In genomic region chr17:4539025-4539424, GRCh38 we compare ENCODE assay signal across 24 cellular contexts. TPM values are rescaled to one million over a fixed set of nuclear protein-coding genes. Genes with fewer than 3 reads are reported as not detected.
"Had no signal": no experiment of that assay in that cellular context is flagged by ENCODE, and none has a peak within 500 bp of the region (broad histone marks: within the 10 kb centered on the region; RNA-seq: fewer than 3 reads in every experiment).

No MANE protein-coding gene starts in this region.

- H3K27ac ChIP-seq: epithelial cell of prostate, foreskin keratinocyte, right atrium auricular region, vagina, WERI-Rb-1 had no signal

- H3K4me1 ChIP-seq: foreskin keratinocyte had no signal

- H3K27me3 ChIP-seq: adrenal gland, right atrium auricular region, vagina had no signal

- ATAC-seq: activated naive CD4-positive, alpha-beta T cell treated with anti-CD3 and anti-CD28 coated beads, Interleukin-2, amount 50 U/mL, for 72 hours; foreskin keratinocyte; left lobe of liver; stimulated activated naive CD8-positive, alpha-beta T cell treated with anti-CD3 and anti-CD28 coated beads, Interleukin-15, Interleukin-2, amounts not matched to agents 100 U/mL and 50 U/mL, for 24 hours had no signal

- H3K9me3 ChIP-seq: adrenal gland, right atrium auricular region, transverse colon, vagina had no signal

- DNase-seq: activated CD4-positive, alpha-beta T cell treated with anti-CD3 and anti-CD28 coated beads, Interleukin-2, amount 50 U/mL, for 4 hours; activated gamma-delta T cell treated with Interleukin-2 at 50 U/mL for 16 hours; activated T-cell treated with anti-CD3 and anti-CD28 coated beads for 4 hours; adrenal gland; endodermal cell; foreskin keratinocyte; hypothalamus; stimulated activated CD4-positive, alpha-beta T cell treated with anti-CD3 and anti-CD28 coated beads, Interleukin-2, amount 100 ng/mL, for 24 hours; stimulated activated naive CD8-positive, alpha-beta T cell treated with anti-CD3 and anti-CD28 coated beads, Interleukin-15, Interleukin-2, amounts not matched to agents 100 U/mL and 50 U/mL, for 24 hours; T-helper 2 cell; transverse colon; WERI-Rb-1 had no signal

- H3K4me3 ChIP-seq: adrenal gland, right atrium auricular region, transverse colon, vagina had no signal

RNA-seq across cellular contexts. Expression of gene GGT6, which starts 21.4 kb away (rescaled TPM):
- total RNA-seq: activated naive CD4-positive, alpha-beta T cell treated with anti-CD3 and anti-CD28 coated beads, Interleukin-2, amount 50 U/mL, for 72 hours; activated T-helper 1 cell treated with anti-CD3 and anti-CD28 coated beads, Interleukin-12 subunit alpha, Interleukin-12 subunit beta, Interleukin-2, Interleukin-4 antibody, amounts not matched to agents 30 ng/mL and 10 ng/mL and 1 ng/mL, durations not matched to agents 14 hours and 24 hours and 36 hours; endodermal cell; fibroblast of lung; mononuclear cell; progenitor cell of endocrine pancreas; right atrium auricular region; skeletal muscle tissue had no signal
- polyA plus RNA-seq: fibroblast of lung, neural cell had no signal

RNA-seq across cellular contexts. Expression of gene SPNS2, which starts 40.3 kb away (rescaled TPM):
- total RNA-seq: activated T-helper 1 cell treated with anti-CD3 and anti-CD28 coated beads, Interleukin-12 subunit alpha, Interleukin-12 subunit beta, Interleukin-2, Interleukin-4 antibody, amounts not matched to agents 30 ng/mL and 10 ng/mL and 1 ng/mL, durations not matched to agents 14 hours and 24 hours and 36 hours had no signal
- polyA plus RNA-seq: fibroblast of lung had no signal

RNA-seq across cellular contexts. Expression of gene SMTNL2, which starts 45.3 kb away (rescaled TPM):
- total RNA-seq: activated naive CD4-positive, alpha-beta T cell treated with anti-CD3 and anti-CD28 coated beads, Interleukin-2, amount 50 U/mL, for 72 hours; activated T-helper 1 cell treated with anti-CD3 and anti-CD28 coated beads, Interleukin-12 subunit alpha, Interleukin-12 subunit beta, Interleukin-2, Interleukin-4 antibody, amounts not matched to agents 30 ng/mL and 10 ng/mL and 1 ng/mL, durations not matched to agents 14 hours and 24 hours and 36 hours; foreskin keratinocyte; left lobe of liver; mononuclear cell had no signal
- polyA plus RNA-seq: foreskin keratinocyte, keratinocyte had no signal
